ENCODE assay signal across 12 cellular contexts in genomic region chr11:103338621-103339484, GRCh38.
A peak's percentile ranks its signal among the peaks of the same experiment; 100 is the strongest.
DNase-seq lines count a peak whose midpoint lies in the region; ATAC-seq and TF ChIP-seq lines count a peak whose summit lies in the region.
"Had no signal": no experiment of that assay in that cellular context is flagged by ENCODE, and none has a peak within 500 bp of the region (broad histone marks: within the 10 kb centered on the region; RNA-seq: fewer than 3 reads in every experiment).

No MANE protein-coding gene starts in this region.

- no peak for ATAC-seq in GM21515 (IDR thresholded peaks at IDR 0.05; ENCODE audit: unreplicated experiment)
- ATAC-seq: T-cell had no signal

- DNase-seq in DMS153 (lab: John Stamatoyannopoulos, UW) (peak; percentile 4), DMS153 treated with DMSO at 0.1 percent for 48 hours (lab: John Stamatoyannopoulos, UW; ENCODE audit: unreplicated experiment) (no peak), RKO (ENCODE audit: low spot score) (peak; percentile 29), epithelial cell of proximal tubule (ENCODE audit: low read depth) (no peak), renal cortical epithelial cell (ENCODE audit: low read depth) (peak; percentile 36), NCI-H345 treated with DMSO at 0.1 percent for 48 hours (lab: John Stamatoyannopoulos, UW; ENCODE audit: unreplicated experiment) (no peak), NCI-H1048 (lab: John Stamatoyannopoulos, UW) (no peak)
- DNase-seq: activated CD8-positive, alpha-beta memory T cell treated with anti-CD3 and anti-CD28 coated beads, Interleukin-2, amount 50 U/mL, for 48 hours; hippocampal formation; stimulated activated CD4-positive, alpha-beta T cell treated with anti-CD3 and anti-CD28 coated beads, Interleukin-4, amount 100 ng/mL, for 24 hours; T-cell had no signal

- no peak overlapping the region for H3K4me3 ChIP-seq in epithelial cell of proximal tubule (ENCODE audit: low read depth, low read length)

- TF ChIP-seq CTCF in epithelial cell of proximal tubule (conservative IDR thresholded peaks at IDR 0.05; ENCODE audit: low read depth, low read length), result peak; percentile 73

Comparison
In these comparisons a context has a peak if more than half of its experiments do, and no peak if none do; other contexts are left out.
1. DNase-seq: peak in DMS153 (single experiment), RKO (single experiment) and renal cortical epithelial cell (single experiment); none in DMS153 treated with DMSO at 0.1 percent for 48 hours (single experiment), epithelial cell of proximal tubule (single experiment), NCI-H345 treated with DMSO at 0.1 percent for 48 hours (single experiment) and NCI-H1048 (single experiment).